Comparison of ENCODE assay signal across 28 cellular contexts in genomic region chr1:205938682-205939081, GRCh38. TPM values are rescaled to one million over a fixed set of nuclear protein-coding genes. Genes with fewer than 3 reads are reported as not detected.
"Had no signal": no experiment of that assay in that cellular context is flagged by ENCODE, and none has a peak within 500 bp of the region (broad histone marks: within the 10 kb centered on the region; RNA-seq: fewer than 3 reads in every experiment).

No MANE protein-coding gene starts in this region.

- H3K4me3 Mint-ChIP-seq: naive B cell; nephron; stimulated activated memory B cell treated with anti-CD40 and anti-IgM and Interleukin-4, amounts not matched to agents 10 μg/mL and 1 μg/mL and 100 μg/mL, for 72 hours; stimulated activated naive CD8-positive, alpha-beta T cell treated with anti-CD3 and anti-CD28 coated beads, Interleukin-15, Interleukin-2, amounts not matched to agents 100 ng/mL and 50 ng/mL, for 24 hours had no signal

- H3K36me3 Mint-ChIP-seq: naive B cell; stimulated activated memory B cell treated with anti-CD40 and anti-IgM and Interleukin-4, amounts not matched to agents 10 μg/mL and 1 μg/mL and 100 μg/mL, for 72 hours had no signal

- H3K27ac Mint-ChIP-seq: nephron; stimulated activated memory B cell treated with anti-CD40 and anti-IgM and Interleukin-4, amounts not matched to agents 10 μg/mL and 1 μg/mL and 100 μg/mL, for 72 hours; stimulated activated naive CD8-positive, alpha-beta T cell treated with anti-CD3 and anti-CD28 coated beads, Interleukin-15, Interleukin-2, amounts not matched to agents 100 ng/mL and 50 ng/mL, for 24 hours had no signal

- ATAC-seq: esophagus mucosa; heart left ventricle; psoas muscle; sciatic nerve; stimulated activated memory B cell treated with anti-CD40 and anti-IgM and Interleukin-4, amounts not matched to agents 10 μg/mL and 1 μg/mL and 100 μg/mL, for 72 hours had no signal

- DNase-seq: effector CD4-positive, alpha-beta T cell; heart left ventricle; hippocampal formation; kidney glomerular epithelial cell; mesendoderm; naive B cell; occipital lobe; psoas muscle; retina; spleen; stimulated activated CD4-positive, alpha-beta T cell treated with anti-CD3 and anti-CD28 coated beads, Interleukin-15, amount 100 ng/mL, for 24 hours; stimulated activated CD4-positive, alpha-beta T cell treated with anti-CD3 and anti-CD28 coated beads, Interleukin-1b, Interleukin-23, amount 100 ng/mL, for 48 hours; stimulated activated CD4-positive, alpha-beta T cell treated with anti-CD3 and anti-CD28 coated beads, Interleukin-4, amount 100 ng/mL, for 24 hours; tibial artery; upper lobe of left lung; uterus had no signal

- H3K4me1 Mint-ChIP-seq: naive B cell, nephron had no signal

- H3K9me3 Mint-ChIP-seq: naive B cell; nephron; stimulated activated memory B cell treated with anti-CD40 and anti-IgM and Interleukin-4, amounts not matched to agents 10 μg/mL and 1 μg/mL and 100 μg/mL, for 72 hours; stimulated activated naive CD8-positive, alpha-beta T cell treated with anti-CD3 and anti-CD28 coated beads, Interleukin-15, Interleukin-2, amounts not matched to agents 100 ng/mL and 50 ng/mL, for 24 hours had no signal

RNA-seq across cellular contexts. Expression of gene SLC26A9, which starts 4.6 kb away (rescaled TPM):
- total RNA-seq: dermis microvascular lymphatic vessel endothelial cell, fibroblast of lung, frontal cortex, liver, lung microvascular endothelial cell, occipital lobe, sciatic nerve, skeletal muscle tissue, spleen, temporal lobe, uterus had no signal
